1 cellular context compared by ENCODE assay signal in the genomic region with DNA sequence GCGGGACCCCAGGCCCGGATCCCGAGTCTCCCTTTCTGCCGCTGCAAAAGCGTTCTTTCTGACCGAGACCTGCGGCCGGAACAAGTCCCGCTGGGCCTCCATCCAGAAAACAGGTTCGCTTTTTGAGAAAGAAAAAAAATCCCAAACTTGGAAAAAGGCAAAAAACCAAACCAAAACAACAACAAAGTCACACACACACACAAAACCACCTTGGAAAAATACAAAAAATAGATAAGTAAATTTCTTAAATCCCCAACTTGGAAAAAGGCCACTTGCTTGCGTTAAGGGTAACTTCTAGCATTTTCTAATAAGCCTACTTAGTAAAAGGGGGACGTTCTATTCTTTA.
TF ChIP-seq lines count a peak whose summit lies in the region.

No MANE protein-coding gene starts in this region.

TF ChIP-seq in endothelial cell of umbilical vein, 7 proteins besides CTCF, POLR2A, EP300 and RAD21:
- no peak for TF ChIP-seq MYC (IDR thresholded peaks at IDR 0.05; ENCODE audit: low read depth, low read length)
- no peak for TF ChIP-seq GATA2 (IDR thresholded peaks at IDR 0.05; ENCODE audit: insufficient read depth, insufficient read length, low read depth, low read length)
- no peak for TF ChIP-seq JUN (IDR thresholded peaks at IDR 0.05; ENCODE audit: borderline replicate concordance, insufficient read depth, insufficient read length, low read depth)
- TF ChIP-seq, protein P1, sequence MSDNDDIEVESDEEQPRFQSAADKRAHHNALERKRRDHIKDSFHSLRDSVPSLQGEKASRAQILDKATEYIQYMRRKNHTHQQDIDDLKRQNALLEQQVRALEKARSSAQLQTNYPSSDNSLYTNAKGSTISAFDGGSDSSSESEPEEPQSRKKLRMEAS (IDR thresholded peaks at IDR 0.05; ENCODE audit: insufficient read depth, insufficient read length): no peak
- no peak for TF ChIP-seq FOS (IDR thresholded peaks at IDR 0.05; ENCODE audit: borderline replicate concordance, insufficient read depth, low read length)
- TF ChIP-seq EZH2 (IDR thresholded peaks at IDR 0.05; ENCODE audit: borderline replicate concordance, low read depth, low read length, severe bottlenecking): no peak
- TF ChIP-seq POLR2AphosphoS5 (IDR thresholded peaks at IDR 0.05; ENCODE audit: insufficient read depth, low read depth, low read length): no peak
